8 cellular contexts compared by ENCODE assay signal in genomic region chr21:42227909-42228708, GRCh38. TPM values are rescaled to one million over a fixed set of nuclear protein-coding genes. Genes with fewer than 3 reads are reported as not detected.
DNase-seq lines count a peak whose midpoint lies in the region; ATAC-seq and TF ChIP-seq lines count a peak whose summit lies in the region.

No MANE protein-coding gene starts in this region.

- H3K9ac ChIP-seq in Loucy (ENCODE audit: low read depth, low read length, poor library complexity, severe bottlenecking), result peak overlapping the region; percentile 85

- peaks cover 21% of the 10 kb centered on the region for H3K36me3 Mint-ChIP-seq in central memory CD8-positive, alpha-beta T cell (ENCODE audit: insufficient read depth)

- no peak overlapping the region for H2AFZ ChIP-seq in Loucy (ENCODE audit: low read length)

- H3K27ac ChIP-seq in left lung, result peak overlapping the region; percentile 63 to 76

- H3K9me3 ChIP-seq in Loucy (ENCODE audit: insufficient read depth, low read depth, low read length), result no peaks in the 10 kb centered on the region
- no peaks in the 10 kb centered on the region for H3K9me3 ChIP-seq in left lung

- no peaks in the 10 kb centered on the region for H3K9me3 Mint-ChIP-seq in central memory CD8-positive, alpha-beta T cell

- peak overlapping the region; percentile 92 for H3K27ac Mint-ChIP-seq in central memory CD8-positive, alpha-beta T cell (ENCODE audit: low read depth)

- peak overlapping the region; percentile 92 for H3K4me2 ChIP-seq in Loucy (ENCODE audit: low read depth, low read length, poor library complexity, severe bottlenecking)

- H3K36me3 ChIP-seq in Loucy (ENCODE audit: insufficient read depth, low read length) (peaks cover 14% of the 10 kb centered on the region; the same call in 1 of the 2 replicates), left lung (peaks cover 0 to 4% of the 10 kb centered on the region in 2 donors)

- H3K79me2 ChIP-seq in Loucy (ENCODE audit: insufficient read depth, low read length), result peaks cover 95% of the 10 kb centered on the region

- H3K4me3 Mint-ChIP-seq in central memory CD8-positive, alpha-beta T cell, result peak overlapping the region; percentile 35

- H3K4me3 ChIP-seq in Loucy (ENCODE audit: low read length, poor library complexity, severe bottlenecking) (peak overlapping the region; percentile 66), left lung (no peak overlapping the region)

- no peaks in the 10 kb centered on the region for H3K9me2 ChIP-seq in Loucy (replicated peaks; ENCODE audit: low read depth, low read length)

- H4K20me1 ChIP-seq in Loucy (ENCODE audit: insufficient read depth, low read length, poor library complexity, severe bottlenecking), result peaks cover 5% of the 10 kb centered on the region

- in situ Hi-C loops in GM13976 (cut with MboI; ENCODE audit: low sequenced_read_pairs, unreplicated experiment), result no loop called here

- intact Hi-C loops in left lung (cut with DNase I), result no loop called here

- DNase-seq in GM13976 (ENCODE audit: low spot score) (peak; percentile 90), HCEC 1CT (peak; percentile 25), left lung (peak; percentile 95), NCI-H1436 treated with DMSO at 0.1 percent for 48 hours (lab: John Stamatoyannopoulos, UW) (no peak)
- DNase-seq in central memory CD8-positive, alpha-beta T cell (ENCODE audit: low spot score in 2 of 2), result peak; percentile 80 to 97
- peak; percentile 83 for DNase-seq in stimulated activated CD8-positive, alpha-beta memory T cell treated with anti-CD3 and anti-CD28 coated beads, Interleukin-12 subunit alpha, Interleukin-12 subunit beta, amount 100 ng/mL, for 1 hour (ENCODE audit: low read depth)

- H3K27me3 Mint-ChIP-seq in central memory CD8-positive, alpha-beta T cell, result no peaks in the 10 kb centered on the region

- peak; percentile 99 for ATAC-seq in activated CD4-positive, CD25-positive, alpha-beta regulatory T cell treated with anti-CD3 and anti-CD28 coated beads, Interleukin-2, amount 50 U/mL, for 24 hours
- peak; percentile 91 for ATAC-seq in central memory CD8-positive, alpha-beta T cell (replicated peaks; ENCODE audit: extremely low read depth, poor library complexity, severe bottlenecking)
- peak; percentile 94 for ATAC-seq in left lung

- H3K4me1 ChIP-seq in Loucy (ENCODE audit: insufficient read depth, low read length, poor library complexity, severe bottlenecking) (peaks cover 99% of the 10 kb centered on the region), left lung (peaks cover 28 to 66% of the 10 kb centered on the region in 2 donors)

- peaks cover 4% of the 10 kb centered on the region; the same call in 1 of the 2 replicates for H3F3A ChIP-seq in Loucy (ENCODE audit: low read depth)

- peaks cover 59% of the 10 kb centered on the region for H3K4me1 Mint-ChIP-seq in central memory CD8-positive, alpha-beta T cell

- TF ChIP-seq CTCF in GM13976 (IDR thresholded peaks at IDR 0.05; ENCODE audit: borderline replicate concordance, control extremely low read depth, extremely low read depth, insufficient read depth, missing control alignments), result no peak
- no peak for TF ChIP-seq CTCF in Loucy (conservative IDR thresholded peaks at IDR 0.05; ENCODE audit: low read length)
- peak in 1 of 2 donors; percentile 4 for TF ChIP-seq CTCF in left lung (IDR thresholded peaks at IDR 0.05)

- H3K27me3 ChIP-seq in Loucy (ENCODE audit: insufficient read depth, low read length, poor library complexity, severe bottlenecking), result no peaks in the 10 kb centered on the region
- no peaks in the 10 kb centered on the region for H3K27me3 ChIP-seq in left lung

RNA-seq across cellular contexts. Expression of gene ABCG1, which starts 9.2 kb away (rescaled TPM):
- total RNA-seq in left lung, result 10 to 100 TPM; 40.6 to 53.8 TPM
